Comparison of ENCODE assay signal across 1 cellular context in the genomic region with DNA sequence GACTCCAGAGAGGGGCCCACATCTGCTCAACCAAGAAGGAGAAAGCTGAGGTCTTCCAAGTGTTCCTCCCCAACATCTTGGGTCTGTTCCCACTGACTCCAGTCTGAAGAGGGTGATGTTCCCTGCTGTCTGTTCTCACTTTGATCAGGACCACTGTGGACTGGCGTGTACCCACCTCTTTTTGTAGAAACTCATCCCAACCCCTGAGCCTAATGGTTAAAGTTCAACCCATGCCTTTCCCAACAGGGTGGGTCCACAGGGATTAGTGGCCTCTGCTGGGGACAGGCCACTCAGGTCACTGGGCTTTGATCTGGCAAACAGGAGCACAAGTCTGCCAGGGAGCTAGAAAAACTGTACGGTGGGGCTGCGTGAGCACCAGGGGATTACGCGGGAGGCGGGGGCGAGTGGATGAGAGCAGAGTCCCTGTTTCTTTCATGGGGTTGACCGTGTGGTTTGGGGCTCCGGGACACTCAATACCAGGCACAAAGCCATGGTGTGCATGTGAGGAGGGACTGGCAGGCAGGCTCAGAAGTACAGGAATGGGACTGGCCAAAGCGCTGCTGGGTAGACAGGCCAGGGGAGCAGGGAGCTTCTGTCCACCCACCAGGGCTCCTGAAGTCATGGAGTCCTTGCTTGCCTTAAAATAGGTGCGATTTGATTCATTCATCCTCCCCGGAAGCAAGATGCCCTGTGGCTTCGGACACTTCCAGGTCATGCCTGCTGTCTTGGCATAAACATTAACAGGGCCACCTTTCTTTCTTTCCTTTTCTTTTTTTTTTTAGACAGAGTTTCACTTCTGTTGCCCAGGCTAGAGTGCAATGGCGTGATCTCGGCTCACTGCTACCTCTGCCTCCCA.
TF ChIP-seq lines count a peak whose summit lies in the region.

Gene CA5A, minus strand, starts transcription at position 155 of the 856 bp plus-strand sequence. Its CDS starts 79 bp downstream, at position 76.

TF ChIP-seq in HepG2, 621 proteins besides CTCF, POLR2A, EP300 and RAD21 (continued from another document and continues in another):
- TF ChIP-seq, protein P1, sequence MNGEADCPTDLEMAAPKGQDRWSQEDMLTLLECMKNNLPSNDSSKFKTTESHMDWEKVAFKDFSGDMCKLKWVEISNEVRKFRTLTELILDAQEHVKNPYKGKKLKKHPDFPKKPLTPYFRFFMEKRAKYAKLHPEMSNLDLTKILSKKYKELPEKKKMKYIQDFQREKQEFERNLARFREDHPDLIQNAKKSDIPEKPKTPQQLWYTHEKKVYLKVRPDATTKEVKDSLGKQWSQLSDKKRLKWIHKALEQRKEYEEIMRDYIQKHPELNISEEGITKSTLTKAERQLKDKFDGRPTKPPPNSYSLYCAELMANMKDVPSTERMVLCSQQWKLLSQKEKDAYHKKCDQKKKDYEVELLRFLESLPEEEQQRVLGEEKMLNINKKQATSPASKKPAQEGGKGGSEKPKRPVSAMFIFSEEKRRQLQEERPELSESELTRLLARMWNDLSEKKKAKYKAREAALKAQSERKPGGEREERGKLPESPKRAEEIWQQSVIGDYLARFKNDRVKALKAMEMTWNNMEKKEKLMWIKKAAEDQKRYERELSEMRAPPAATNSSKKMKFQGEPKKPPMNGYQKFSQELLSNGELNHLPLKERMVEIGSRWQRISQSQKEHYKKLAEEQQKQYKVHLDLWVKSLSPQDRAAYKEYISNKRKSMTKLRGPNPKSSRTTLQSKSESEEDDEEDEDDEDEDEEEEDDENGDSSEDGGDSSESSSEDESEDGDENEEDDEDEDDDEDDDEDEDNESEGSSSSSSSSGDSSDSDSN (CRISPR knock-in tag; IDR thresholded peaks at IDR 0.05) = peak; percentile 81
- TF ChIP-seq FOXK1 (CRISPR knock-in tag; IDR thresholded peaks at IDR 0.05; ENCODE audit: borderline replicate concordance, low read depth) (peak; percentile 80; the same call in 1 of the 2 replicates), NFRKB (IDR thresholded peaks at IDR 0.05) (no peak), AKNA (CRISPR knock-in tag; IDR thresholded peaks at IDR 0.05; ENCODE audit: borderline replicate concordance) (no peak), ZNF142 (CRISPR knock-in tag; IDR thresholded peaks at IDR 0.05) (peak; percentile 24; the same call in 1 of the 2 replicates), ZNF891 (CRISPR knock-in tag; IDR thresholded peaks at IDR 0.05) (peak; percentile 94), RXRB (CRISPR knock-in tag; IDR thresholded peaks at IDR 0.05; ENCODE audit: borderline replicate concordance) (peak; percentile 97), SIX4 (CRISPR knock-in tag; IDR thresholded peaks at IDR 0.05) (peak; percentile 86), MYC (CRISPR knock-in tag; IDR thresholded peaks at IDR 0.05; ENCODE audit: borderline replicate concordance) (peak; percentile 77; the same call in 1 of the 2 replicates), KAT8 (CRISPR knock-in tag; IDR thresholded peaks at IDR 0.05) (peak; percentile 88; the same call in 1 of the 2 replicates), ZNF83 (CRISPR knock-in tag; IDR thresholded peaks at IDR 0.05; ENCODE audit: borderline replicate concordance) (peak; percentile 36; the same call in 1 of the 2 replicates), ZNF468 (CRISPR knock-in tag; IDR thresholded peaks at IDR 0.05) (no peak), CREM (IDR thresholded peaks at IDR 0.05) (peak; percentile 80), CREM (CRISPR knock-in tag; IDR thresholded peaks at IDR 0.05) (no peak), TEAD3 (CRISPR knock-in tag; optimal IDR thresholded peaks at IDR 0.05; ENCODE audit: borderline replicate concordance) (peak; percentile 83), ZNF652 (CRISPR knock-in tag; IDR thresholded peaks at IDR 0.05; ENCODE audit: borderline replicate concordance, low read depth) (peak; percentile 67; the same call in 1 of the 2 replicates)
- TF ChIP-seq, protein P2, sequence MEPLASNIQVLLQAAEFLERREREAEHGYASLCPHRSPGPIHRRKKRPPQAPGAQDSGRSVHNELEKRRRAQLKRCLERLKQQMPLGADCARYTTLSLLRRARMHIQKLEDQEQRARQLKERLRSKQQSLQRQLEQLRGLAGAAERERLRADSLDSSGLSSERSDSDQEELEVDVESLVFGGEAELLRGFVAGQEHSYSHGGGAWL (CRISPR knock-in tag; IDR thresholded peaks at IDR 0.05) = peak; percentile 70; the same call in 1 of the 2 replicates
- TF ChIP-seq, protein P3, sequence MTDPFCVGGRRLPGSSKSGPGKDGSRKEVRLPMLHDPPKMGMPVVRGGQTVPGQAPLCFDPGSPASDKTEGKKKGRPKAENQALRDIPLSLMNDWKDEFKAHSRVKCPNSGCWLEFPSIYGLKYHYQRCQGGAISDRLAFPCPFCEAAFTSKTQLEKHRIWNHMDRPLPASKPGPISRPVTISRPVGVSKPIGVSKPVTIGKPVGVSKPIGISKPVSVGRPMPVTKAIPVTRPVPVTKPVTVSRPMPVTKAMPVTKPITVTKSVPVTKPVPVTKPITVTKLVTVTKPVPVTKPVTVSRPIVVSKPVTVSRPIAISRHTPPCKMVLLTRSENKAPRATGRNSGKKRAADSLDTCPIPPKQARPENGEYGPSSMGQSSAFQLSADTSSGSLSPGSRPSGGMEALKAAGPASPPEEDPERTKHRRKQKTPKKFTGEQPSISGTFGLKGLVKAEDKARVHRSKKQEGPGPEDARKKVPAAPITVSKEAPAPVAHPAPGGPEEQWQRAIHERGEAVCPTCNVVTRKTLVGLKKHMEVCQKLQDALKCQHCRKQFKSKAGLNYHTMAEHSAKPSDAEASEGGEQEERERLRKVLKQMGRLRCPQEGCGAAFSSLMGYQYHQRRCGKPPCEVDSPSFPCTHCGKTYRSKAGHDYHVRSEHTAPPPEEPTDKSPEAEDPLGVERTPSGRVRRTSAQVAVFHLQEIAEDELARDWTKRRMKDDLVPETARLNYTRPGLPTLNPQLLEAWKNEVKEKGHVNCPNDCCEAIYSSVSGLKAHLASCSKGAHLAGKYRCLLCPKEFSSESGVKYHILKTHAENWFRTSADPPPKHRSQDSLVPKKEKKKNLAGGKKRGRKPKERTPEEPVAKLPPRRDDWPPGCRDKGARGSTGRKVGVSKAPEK (CRISPR knock-in tag; IDR thresholded peaks at IDR 0.05; ENCODE audit: borderline replicate concordance) = peak; percentile 88
- TF ChIP-seq, protein P4, sequence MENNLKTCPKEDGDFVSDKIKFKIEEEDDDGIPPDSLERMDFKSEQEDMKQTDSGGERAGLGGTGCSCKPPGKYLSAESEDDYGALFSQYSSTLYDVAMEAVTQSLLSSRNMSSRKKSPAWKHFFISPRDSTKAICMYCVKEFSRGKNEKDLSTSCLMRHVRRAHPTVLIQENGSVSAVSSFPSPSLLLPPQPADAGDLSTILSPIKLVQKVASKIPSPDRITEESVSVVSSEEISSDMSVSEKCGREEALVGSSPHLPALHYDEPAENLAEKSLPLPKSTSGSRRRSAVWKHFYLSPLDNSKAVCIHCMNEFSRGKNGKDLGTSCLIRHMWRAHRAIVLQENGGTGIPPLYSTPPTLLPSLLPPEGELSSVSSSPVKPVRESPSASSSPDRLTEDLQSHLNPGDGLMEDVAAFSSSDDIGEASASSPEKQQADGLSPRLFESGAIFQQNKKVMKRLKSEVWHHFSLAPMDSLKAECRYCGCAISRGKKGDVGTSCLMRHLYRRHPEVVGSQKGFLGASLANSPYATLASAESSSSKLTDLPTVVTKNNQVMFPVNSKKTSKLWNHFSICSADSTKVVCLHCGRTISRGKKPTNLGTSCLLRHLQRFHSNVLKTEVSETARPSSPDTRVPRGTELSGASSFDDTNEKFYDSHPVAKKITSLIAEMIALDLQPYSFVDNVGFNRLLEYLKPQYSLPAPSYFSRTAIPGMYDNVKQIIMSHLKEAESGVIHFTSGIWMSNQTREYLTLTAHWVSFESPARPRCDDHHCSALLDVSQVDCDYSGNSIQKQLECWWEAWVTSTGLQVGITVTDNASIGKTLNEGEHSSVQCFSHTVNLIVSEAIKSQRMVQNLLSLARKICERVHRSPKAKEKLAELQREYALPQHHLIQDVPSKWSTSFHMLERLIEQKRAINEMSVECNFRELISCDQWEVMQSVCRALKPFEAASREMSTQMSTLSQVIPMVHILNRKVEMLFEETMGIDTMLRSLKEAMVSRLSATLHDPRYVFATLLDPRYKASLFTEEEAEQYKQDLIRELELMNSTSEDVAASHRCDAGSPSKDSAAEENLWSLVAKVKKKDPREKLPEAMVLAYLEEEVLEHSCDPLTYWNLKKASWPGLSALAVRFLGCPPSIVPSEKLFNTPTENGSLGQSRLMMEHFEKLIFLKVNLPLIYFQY (CRISPR knock-in tag; IDR thresholded peaks at IDR 0.05; ENCODE audit: borderline replicate concordance) = peak; percentile 33; the same call in 1 of the 2 replicates
- TF ChIP-seq, protein P5, sequence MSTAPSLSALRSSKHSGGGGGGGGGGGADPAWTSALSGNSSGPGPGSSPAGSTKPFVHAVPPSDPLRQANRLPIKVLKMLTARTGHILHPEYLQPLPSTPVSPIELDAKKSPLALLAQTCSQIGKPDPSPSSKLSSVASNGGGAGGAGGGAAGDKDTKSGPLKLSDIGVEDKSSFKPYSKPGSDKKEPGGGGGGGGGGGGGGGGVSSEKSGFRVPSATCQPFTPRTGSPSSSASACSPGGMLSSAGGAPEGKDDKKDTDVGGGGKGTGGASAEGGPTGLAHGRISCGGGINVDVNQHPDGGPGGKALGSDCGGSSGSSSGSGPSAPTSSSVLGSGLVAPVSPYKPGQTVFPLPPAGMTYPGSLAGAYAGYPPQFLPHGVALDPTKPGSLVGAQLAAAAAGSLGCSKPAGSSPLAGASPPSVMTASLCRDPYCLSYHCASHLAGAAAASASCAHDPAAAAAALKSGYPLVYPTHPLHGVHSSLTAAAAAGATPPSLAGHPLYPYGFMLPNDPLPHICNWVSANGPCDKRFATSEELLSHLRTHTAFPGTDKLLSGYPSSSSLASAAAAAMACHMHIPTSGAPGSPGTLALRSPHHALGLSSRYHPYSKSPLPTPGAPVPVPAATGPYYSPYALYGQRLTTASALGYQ (CRISPR knock-in tag; IDR thresholded peaks at IDR 0.05) = peak; percentile 91
